In genomic region chr10:129402459-129402858, GRCh38 we compare ENCODE assay signal across 25 cellular contexts.
DNase-seq lines count a peak whose midpoint lies in the region; ATAC-seq, FAIRE-seq and TF ChIP-seq lines count a peak whose summit lies in the region.
"Had no signal": no experiment of that assay in that cellular context is flagged by ENCODE, and none has a peak within 500 bp of the region (broad histone marks: within the 10 kb centered on the region; RNA-seq: fewer than 3 reads in every experiment).

No MANE protein-coding gene starts in this region.

- intact Hi-C loops in heart right ventricle (cut with DNase I) (no loop called here), esophagus muscularis mucosa (cut with DNase I) (no loop called here), mucosa of descending colon (cut with DNase I, micrococcal nuclease) (no loop called here)

- TF ChIP-seq POLR2A in esophagus muscularis mucosa (IDR thresholded peaks at IDR 0.05; ENCODE audit: low read depth): no peak

- no peak for TF ChIP-seq EP300 in esophagus muscularis mucosa (IDR thresholded peaks at IDR 0.05)

- no peaks in the 10 kb centered on the region for H3K9me3 ChIP-seq in right atrium auricular region
- no peaks in the 10 kb centered on the region for H3K9me3 ChIP-seq in heart right ventricle
- H3K9me3 ChIP-seq in esophagus muscularis mucosa: no peaks in the 10 kb centered on the region
- no peaks in the 10 kb centered on the region for H3K9me3 ChIP-seq in mucosa of descending colon
- H3K9me3 ChIP-seq: BLaER1, Caco-2, HAP-1 had no signal

- no peak for FAIRE-seq in D721Med (lab: Jason Lieb, UNC)
- FAIRE-seq: A204.1, GM12891, GM18507, H54 had no signal

- H3K36me3 Mint-ChIP-seq in osteocyte (ENCODE audit: unreplicated experiment) (no peaks in the 10 kb centered on the region), immature natural killer cell (no peaks in the 10 kb centered on the region)
- H3K36me3 Mint-ChIP-seq: CD4-positive, CD25-positive, alpha-beta regulatory T cell; CD8-positive, alpha-beta T cell had no signal

- no peak for TF ChIP-seq CTCF in right atrium auricular region (IDR thresholded peaks at IDR 0.05)
- TF ChIP-seq CTCF in heart right ventricle (IDR thresholded peaks at IDR 0.05): no peak
- no peak for TF ChIP-seq CTCF in esophagus muscularis mucosa (IDR thresholded peaks at IDR 0.05)
- no peak for TF ChIP-seq CTCF in osteocyte (IDR thresholded peaks at IDR 0.05)
- no peak for TF ChIP-seq CTCF in mucosa of descending colon (IDR thresholded peaks at IDR 0.05)
- TF ChIP-seq CTCF in D721Med (IDR thresholded peaks at IDR 0.05; ENCODE audit: insufficient read depth, missing control alignments): no peak

- DNase-seq in right atrium auricular region (ENCODE audit: low spot score): peak; percentile 32
- no peak for DNase-seq in heart right ventricle
- peak; percentile 78 for DNase-seq in esophagus muscularis mucosa (ENCODE audit: extremely low spot score)
- DNase-seq in osteocyte (ENCODE audit: extremely low spot score, unreplicated experiment): peak; percentile 57
- no peak for DNase-seq in activated CD4-positive, alpha-beta T cell treated with anti-CD3 and anti-CD28 coated beads for 1 hour
- DNase-seq in mucosa of descending colon: no peak
- no peak for DNase-seq in D721Med (ENCODE audit: insufficient read length, low spot score)
- DNase-seq in immature natural killer cell: no peak
- DNase-seq: Caco-2; CD4-positive, CD25-positive, alpha-beta regulatory T cell; CD8-positive, alpha-beta T cell; DMS 273 treated with DMSO at 0.1 percent for 48 hours; DMS79; GF-D8; GOT3; HFFc6 had no signal

- H3K27me3 ChIP-seq in right atrium auricular region (no peaks in the 10 kb centered on the region), heart right ventricle (peaks cover 0 to under 1% (median 0%) of the 10 kb centered on the region in 7 donors), esophagus muscularis mucosa (peaks cover 0 to 4% (median 0%) of the 10 kb centered on the region in 4 donors)
- H3K27me3 ChIP-seq: BLaER1 had no signal

- H3K4me1 Mint-ChIP-seq in osteocyte (ENCODE audit: unreplicated experiment) (no peaks in the 10 kb centered on the region), immature natural killer cell (no peaks in the 10 kb centered on the region)
- H3K4me1 Mint-ChIP-seq: B cell; CD4-positive, CD25-positive, alpha-beta regulatory T cell had no signal

- no peak overlapping the region for H3K4me3 ChIP-seq in right atrium auricular region
- H3K4me3 ChIP-seq in heart right ventricle: no peak overlapping the region
- H3K4me3 ChIP-seq in esophagus muscularis mucosa: no peak overlapping the region
- H3K4me3 ChIP-seq in mucosa of descending colon: no peak overlapping the region
- H3K4me3 ChIP-seq: BLaER1, HAP-1 had no signal

- H3K4me3 Mint-ChIP-seq in osteocyte (ENCODE audit: unreplicated experiment): no peak overlapping the region
- no peak overlapping the region for H3K4me3 Mint-ChIP-seq in immature natural killer cell
- H3K4me3 Mint-ChIP-seq: B cell; CD4-positive, CD25-positive, alpha-beta regulatory T cell; CD8-positive, alpha-beta T cell; HFFc6 had no signal

- H3K27me3 Mint-ChIP-seq in osteocyte (ENCODE audit: unreplicated experiment) (no peaks in the 10 kb centered on the region), immature natural killer cell (ENCODE audit: low read depth in 3 of 3) (peaks cover 4 to 9% (median 4%) of the 10 kb centered on the region in 3 donors)
- H3K27me3 Mint-ChIP-seq: B cell had no signal

- no peak overlapping the region for H3K27ac ChIP-seq in right atrium auricular region
- H3K27ac ChIP-seq in heart right ventricle: no peak overlapping the region
- no peak overlapping the region for H3K27ac ChIP-seq in esophagus muscularis mucosa (replicated peaks in 1 of 4)
- H3K27ac ChIP-seq: 22Rv1, BLaER1, C4-2B had no signal

- ATAC-seq in heart right ventricle (no peak), mucosa of descending colon (no peak)
- ATAC-seq: CD8-positive, alpha-beta T cell had no signal

- H3K9me3 Mint-ChIP-seq in osteocyte (ENCODE audit: unreplicated experiment) (peaks cover 18% of the 10 kb centered on the region), immature natural killer cell (no peaks in the 10 kb centered on the region)
- H3K9me3 Mint-ChIP-seq: CD4-positive, CD25-positive, alpha-beta regulatory T cell; CD8-positive, alpha-beta T cell had no signal

- no peak overlapping the region for H3K27ac Mint-ChIP-seq in osteocyte (ENCODE audit: unreplicated experiment)
- H3K27ac Mint-ChIP-seq in immature natural killer cell: no peak overlapping the region
- H3K27ac Mint-ChIP-seq: B cell; CD4-positive, CD25-positive, alpha-beta regulatory T cell; CD8-positive, alpha-beta T cell; HFFc6 had no signal

- WGBS in heart right ventricle, 2 donors: 68 to 71% methylated on average over 16 of the region's 16 CpGs
- WGBS in esophagus muscularis mucosa: 85% methylated on average over 16 of the region's 16 CpGs

- H3K36me3 ChIP-seq in right atrium auricular region (no peaks in the 10 kb centered on the region), heart right ventricle (no peaks in the 10 kb centered on the region), esophagus muscularis mucosa (no peaks in the 10 kb centered on the region), mucosa of descending colon (ENCODE audit: low read depth) (no peaks in the 10 kb centered on the region)
- H3K36me3 ChIP-seq: BLaER1, HAP-1 had no signal

- H3K4me1 ChIP-seq in right atrium auricular region: no peaks in the 10 kb centered on the region
- peaks cover 0 to 20% (median 9%) of the 10 kb centered on the region in 9 donors for H3K4me1 ChIP-seq in heart right ventricle
- peaks cover 0 to 4% (median 0%) of the 10 kb centered on the region in 4 donors for H3K4me1 ChIP-seq in esophagus muscularis mucosa
- H3K4me1 ChIP-seq in mucosa of descending colon (ENCODE audit: low read depth): no peaks in the 10 kb centered on the region
- H3K4me1 ChIP-seq: BLaER1, Caco-2, HAP-1 had no signal

Comparison
In these comparisons a context has a peak if more than half of its experiments do, and no peak if none do; other contexts are left out.
1. DNase-seq: peak in right atrium auricular region (single experiment), esophagus muscularis mucosa (single experiment) and osteocyte (single experiment); none in heart right ventricle (0 of 2), activated CD4-positive, alpha-beta T cell treated with anti-CD3 and anti-CD28 coated beads for 1 hour (single experiment), mucosa of descending colon (0 of 3), D721Med (single experiment) and immature natural killer cell (0 of 3).